Comparison of ENCODE assay signal across 12 cellular contexts in genomic region chr5:123875444-123876264, GRCh38.
DNase-seq lines count a peak whose midpoint lies in the region; ATAC-seq and TF ChIP-seq lines count a peak whose summit lies in the region.
"Had no signal": no experiment of that assay in that cellular context is flagged by ENCODE, and none has a peak within 500 bp of the region (broad histone marks: within the 10 kb centered on the region; RNA-seq: fewer than 3 reads in every experiment).

No MANE protein-coding gene starts in this region.

- peak overlapping the region; percentile 95 for H3K27ac ChIP-seq in GM23338 (ENCODE audit: low read depth)
- no peak overlapping the region for H3K27ac ChIP-seq in CD8-positive, alpha-beta memory T cell (ENCODE audit: low read depth, low read length)
- H3K27ac ChIP-seq: VCaP had no signal

- CTCF ChIA-PET in CD8-positive, alpha-beta memory T cell (lab: Charles Lee), result no interaction called here

- H3K4me3 ChIP-seq in GM23338 (peak overlapping the region; percentile 15), NT2/D1 (ENCODE audit: insufficient read length, low read depth) (no peak overlapping the region), neuron (ENCODE audit: low read length) (peak overlapping the region; percentile 33)
- no peak overlapping the region for H3K4me3 ChIP-seq in CD8-positive, alpha-beta memory T cell (ENCODE audit: low read length)

- H3K9me2 ChIP-seq in GM23338 (ENCODE audit: insufficient read depth), result peaks cover 5% of the 10 kb centered on the region; the same call in 1 of the 2 replicates

- H3K9me3 ChIP-seq in NT2/D1 (ENCODE audit: insufficient read depth, low read length), result no peaks in the 10 kb centered on the region
- no peaks in the 10 kb centered on the region for H3K9me3 ChIP-seq in neuron (ENCODE audit: low read length)
- H3K9me3 ChIP-seq in CD8-positive, alpha-beta memory T cell (ENCODE audit: low read length), result no peaks in the 10 kb centered on the region

- intact Hi-C loops in head of caudate nucleus (cut with DNase I), result loop anchor here (10.0 kb wide), 1 partner anchor 71 kb away; no protein-coding TSS in a partner anchor

- peak; percentile 95 for ATAC-seq in GM23338
- ATAC-seq in HG02870 (IDR thresholded peaks at IDR 0.05; ENCODE audit: unreplicated experiment), result no peak

- peak overlapping the region; percentile 98 for H3K27ac Mint-ChIP-seq in GM23338
- H3K27ac Mint-ChIP-seq in CD8-positive, alpha-beta memory T cell, result no peak overlapping the region
- H3K27ac Mint-ChIP-seq: stimulated activated naive CD8-positive, alpha-beta T cell treated with anti-CD3 and anti-CD28 coated beads, Interleukin-15, Interleukin-2, amounts not matched to agents 100 ng/mL and 50 ng/mL, for 24 hours had no signal

- no peaks in the 10 kb centered on the region for H3K9me3 Mint-ChIP-seq in GM23338
- H3K9me3 Mint-ChIP-seq in CD8-positive, alpha-beta memory T cell, result peaks cover 0 to 4% (median 2%) of the 10 kb centered on the region in 5 donors
- H3K9me3 Mint-ChIP-seq: naive B cell; stimulated activated naive CD8-positive, alpha-beta T cell treated with anti-CD3 and anti-CD28 coated beads, Interleukin-15, Interleukin-2, amounts not matched to agents 100 ng/mL and 50 ng/mL, for 24 hours had no signal

- H3K27me3 Mint-ChIP-seq in GM23338 (ENCODE audit: insufficient read depth, low read depth, poor library complexity), result peaks cover 6% of the 10 kb centered on the region
- H3K27me3 Mint-ChIP-seq in CD8-positive, alpha-beta memory T cell, result no peaks in the 10 kb centered on the region
- H3K27me3 Mint-ChIP-seq: stimulated activated naive CD8-positive, alpha-beta T cell treated with anti-CD3 and anti-CD28 coated beads, Interleukin-15, Interleukin-2, amounts not matched to agents 100 ng/mL and 50 ng/mL, for 24 hours had no signal

- DNase-seq in GM23338 (ENCODE audit: low spot score) (peak; percentile 83), NT2/D1 (ENCODE audit: low read depth, low spot score) (peak; percentile 75), head of caudate nucleus (peak; percentile 19 to 85 (median 63)), CD1c-positive myeloid dendritic cell (ENCODE audit: extremely low spot score) (no peak)
- no peak for DNase-seq in CD8-positive, alpha-beta memory T cell
- no peak for DNase-seq in activated naive CD4-positive, alpha-beta T cell treated with Interleukin-2 at 50 U/mL for 16 hours
- DNase-seq: GF-D8, naive B cell had no signal

- peaks cover 48% of the 10 kb centered on the region for H3K4me1 ChIP-seq in GM23338 (ENCODE audit: insufficient read depth)
- peaks cover 2% of the 10 kb centered on the region for H3K4me1 ChIP-seq in NT2/D1 (ENCODE audit: insufficient read depth, insufficient read length)
- H3K4me1 ChIP-seq in neuron (ENCODE audit: insufficient read depth, low read length), result peaks cover 49% of the 10 kb centered on the region
- H3K4me1 ChIP-seq in CD8-positive, alpha-beta memory T cell (ENCODE audit: insufficient read depth, low read length), result no peaks in the 10 kb centered on the region

- H3K36me3 ChIP-seq in GM23338 (ENCODE audit: insufficient read depth) (no peaks in the 10 kb centered on the region), NT2/D1 (ENCODE audit: insufficient read depth, insufficient read length, low read length) (no peaks in the 10 kb centered on the region), neuron (ENCODE audit: insufficient read depth, low read length) (no peaks in the 10 kb centered on the region)
- no peaks in the 10 kb centered on the region for H3K36me3 ChIP-seq in CD8-positive, alpha-beta memory T cell (ENCODE audit: insufficient read depth, low read length)

- POLR2A ChIA-PET in CD8-positive, alpha-beta memory T cell (lab: Charles Lee), result no interaction called here

- no peaks in the 10 kb centered on the region for H3K79me2 ChIP-seq in GM23338 (replicated peaks; ENCODE audit: insufficient read depth)

- H3K27me3 ChIP-seq in GM23338 (ENCODE audit: insufficient read depth) (no peaks in the 10 kb centered on the region), NT2/D1 (ENCODE audit: insufficient read depth, insufficient read length) (no peaks in the 10 kb centered on the region), neuron (ENCODE audit: insufficient read depth, low read length) (no peaks in the 10 kb centered on the region)
- H3K27me3 ChIP-seq in CD8-positive, alpha-beta memory T cell (ENCODE audit: insufficient read depth, low read length, poor library complexity, severe bottlenecking), result no peaks in the 10 kb centered on the region

- peaks cover 8% of the 10 kb centered on the region; the same call in 2 of the 3 replicates for H3K36me3 Mint-ChIP-seq in GM23338 (ENCODE audit: low read depth)
- H3K36me3 Mint-ChIP-seq in CD8-positive, alpha-beta memory T cell, result peaks cover 0 to 2% (median 0%) of the 10 kb centered on the region in 3 donors
- H3K36me3 Mint-ChIP-seq: naive B cell had no signal

- no peak for TF ChIP-seq CTCF in GM23338 (conservative IDR thresholded peaks at IDR 0.05; ENCODE audit: low read depth in 2 of 2)

- no peaks in the 10 kb centered on the region for H4K20me1 ChIP-seq in GM23338 (replicated peaks; ENCODE audit: insufficient read depth)

- no peak overlapping the region for H2AFZ ChIP-seq in GM23338
- H2AFZ ChIP-seq in neuron (ENCODE audit: low read depth, low read length), result no peak overlapping the region

- peak overlapping the region; percentile 54 for H3K4me3 Mint-ChIP-seq in GM23338
- H3K4me3 Mint-ChIP-seq in CD8-positive, alpha-beta memory T cell, result no peak overlapping the region
- H3K4me3 Mint-ChIP-seq: stimulated activated naive CD8-positive, alpha-beta T cell treated with anti-CD3 and anti-CD28 coated beads, Interleukin-15, Interleukin-2, amounts not matched to agents 100 ng/mL and 50 ng/mL, for 24 hours had no signal

- H3K4me2 ChIP-seq in GM23338, result peak overlapping the region; percentile 44

- peaks cover 55% of the 10 kb centered on the region for H3K4me1 Mint-ChIP-seq in GM23338
- no peaks in the 10 kb centered on the region for H3K4me1 Mint-ChIP-seq in CD8-positive, alpha-beta memory T cell

- peaks cover 16% of the 10 kb centered on the region for H3F3A ChIP-seq in GM23338 (replicated peaks; ENCODE audit: low read depth)

- peak overlapping the region; percentile 44 for H3K9ac ChIP-seq in NT2/D1 (ENCODE audit: insufficient read length, low read depth)

TF ChIP-seq in GM23338, 12 proteins besides CTCF, POLR2A, EP300 and RAD21 (continues in another document):
- TF ChIP-seq ETS1 (IDR thresholded peaks at IDR 0.05), result no peak
- no peak for TF ChIP-seq REST (IDR thresholded peaks at IDR 0.05; ENCODE audit: unreplicated experiment)

Comparison
In these comparisons a context has a peak if more than half of its experiments do, and no peak if none do; other contexts are left out.
1. DNase-seq: peak in GM23338 (single experiment), NT2/D1 (single experiment) and head of caudate nucleus (42 of 42); none in CD8-positive, alpha-beta memory T cell (0 of 5), activated naive CD4-positive, alpha-beta T cell treated with Interleukin-2 at 50 U/mL for 16 hours (single experiment) and CD1c-positive myeloid dendritic cell (single experiment).
2. H3K4me3 ChIP-seq: peak in GM23338 (single experiment) and neuron (single experiment); none in NT2/D1 (single experiment) and CD8-positive, alpha-beta memory T cell (single experiment).